Comparison of ENCODE assay signal across 12 cellular contexts in the genomic region with DNA sequence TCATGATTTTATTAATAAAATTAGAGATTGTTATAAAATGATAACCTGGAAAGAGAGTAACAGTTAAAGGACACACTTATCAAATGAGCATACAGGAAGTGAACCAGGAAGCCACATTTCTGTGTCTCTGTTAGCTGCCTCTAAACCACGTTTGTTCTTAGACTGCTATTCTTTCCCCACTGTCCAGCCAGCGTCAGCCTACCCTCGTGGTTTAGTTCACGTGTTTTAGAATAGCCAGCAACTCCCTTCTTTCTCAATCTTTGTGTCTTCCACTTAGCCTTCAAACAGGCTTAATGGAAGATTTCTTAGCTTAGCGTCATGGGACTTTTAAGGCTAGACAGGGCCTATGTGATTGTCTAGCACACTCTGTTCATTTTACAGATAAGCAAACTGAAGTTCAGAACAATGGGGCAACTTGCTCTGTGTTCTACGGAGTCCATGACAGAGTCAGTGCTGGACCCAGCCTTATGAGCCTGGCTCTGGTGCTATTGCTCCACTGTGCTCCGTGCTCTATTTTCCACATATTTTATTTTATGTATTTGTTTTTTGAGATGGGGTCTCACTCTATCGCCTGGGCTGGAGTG. TPM values are rescaled to one million over a fixed set of nuclear protein-coding genes. Genes with fewer than 3 reads are reported as not detected.
DNase-seq lines count a peak whose midpoint lies in the region; ATAC-seq and TF ChIP-seq lines count a peak whose summit lies in the region.
"Had no signal": no experiment of that assay in that cellular context is flagged by ENCODE, and none has a peak within 500 bp of the region (broad histone marks: within the 10 kb centered on the region; RNA-seq: fewer than 3 reads in every experiment).

No MANE protein-coding gene starts in this region.

- in situ Hi-C loops in gastrocnemius medialis (cut with MboI; ENCODE audit: low sequenced_read_pairs in 4 of 4), result no loop called here

- intact Hi-C loops in gastrocnemius medialis (cut with DNase I; ENCODE audit: low total_unique reads), result no loop called here

- no peak for TF ChIP-seq POLR2A in gastrocnemius medialis (IDR thresholded peaks at IDR 0.05)

- ATAC-seq in gastrocnemius medialis (peak in 1 of 2 donors; percentile 10), HG03520 (IDR thresholded peaks at IDR 0.05; ENCODE audit: unreplicated experiment) (no peak)

- H3K4me3 Mint-ChIP-seq in endothelial cell (ENCODE audit: unreplicated experiment), result no peak overlapping the region

- DNase-seq in SIG-M5 treated with dmso at 0.1 percent for 504 hours (lab: John Stamatoyannopoulos, UW; ENCODE audit: unreplicated experiment) (peak; percentile 27), SIG-M5 (lab: John Stamatoyannopoulos, UW) (no peak), RPMI7951 (ENCODE audit: low read depth) (peak; percentile 44), endothelial cell (ENCODE audit: low spot score) (no peak), gastrocnemius medialis (peak; percentile 10 to 30), coronary artery (ENCODE audit: low spot score) (no peak), GM10266 (ENCODE audit: extremely low spot score) (no peak)
- DNase-seq: cortex of kidney, GOT3, NCI-H524 treated with DMSO at 0.1 percent for 48 hours had no signal

- peaks cover 7 to 14% of the 10 kb centered on the region in 2 donors for H3K4me1 ChIP-seq in gastrocnemius medialis

- peaks cover 2% of the 10 kb centered on the region for H3K27me3 Mint-ChIP-seq in endothelial cell (ENCODE audit: unreplicated experiment)

- H3K4me1 Mint-ChIP-seq in endothelial cell (ENCODE audit: unreplicated experiment), result peaks cover 33% of the 10 kb centered on the region

- H3K27me3 ChIP-seq in gastrocnemius medialis, result no peaks in the 10 kb centered on the region

- H3K36me3 Mint-ChIP-seq in endothelial cell (ENCODE audit: low read depth, unreplicated experiment), result peaks cover 6% of the 10 kb centered on the region

- H3K9me3 Mint-ChIP-seq in endothelial cell (ENCODE audit: unreplicated experiment), result no peaks in the 10 kb centered on the region

- no peaks in the 10 kb centered on the region for H3K9me3 ChIP-seq in gastrocnemius medialis

- H3K4me3 ChIP-seq in gastrocnemius medialis (no peak overlapping the region), coronary artery (no peak overlapping the region)

- no peak for TF ChIP-seq CTCF in endothelial cell (IDR thresholded peaks at IDR 0.05; ENCODE audit: unreplicated experiment)
- TF ChIP-seq CTCF in gastrocnemius medialis (IDR thresholded peaks at IDR 0.05 in 4 of 5, conservative IDR thresholded peaks at IDR 0.05 in 1 of 5), result no peak
- TF ChIP-seq CTCF in coronary artery (IDR thresholded peaks at IDR 0.05), result no peak
- no peak for TF ChIP-seq CTCF in GM10266 (IDR thresholded peaks at IDR 0.05; ENCODE audit: control insufficient read depth, insufficient read depth, low read depth, missing control alignments)

- peak overlapping the region in 1 of 4 donors; percentile 38 for H3K27ac ChIP-seq in gastrocnemius medialis
- H3K27ac ChIP-seq in coronary artery, result peak overlapping the region in 1 of 2 donors; percentile 64
- H3K27ac ChIP-seq: 22Rv1 had no signal

- peak overlapping the region; percentile 81 for H3K27ac Mint-ChIP-seq in endothelial cell (ENCODE audit: unreplicated experiment)

- no peaks in the 10 kb centered on the region for H3K36me3 ChIP-seq in gastrocnemius medialis

RNA-seq across cellular contexts. Expression of a gene that starts 27.2 kb away (rescaled TPM):
- total RNA-seq in RPMI7951 (2014; rRNA removed; shearing (Covaris generic)), result 14.9 and 16.9 TPM in 2 replicates
- total RNA-seq in endothelial cell (ENCODE audit: unreplicated experiment) (49.6 TPM), gastrocnemius medialis (1 to 10 TPM; 2.1 to 7.8 (median 3.2) TPM)

Comparison
In these comparisons a context has a peak if more than half of its experiments do, and no peak if none do; other contexts are left out.
1. DNase-seq: peak in SIG-M5 treated with dmso at 0.1 percent for 504 hours (single experiment), RPMI7951 (single experiment) and gastrocnemius medialis (2 of 2); none in SIG-M5 (single experiment), endothelial cell (single experiment), coronary artery (single experiment) and GM10266 (single experiment).